ENCODE assay signal across 1 cellular context in the genomic region with DNA sequence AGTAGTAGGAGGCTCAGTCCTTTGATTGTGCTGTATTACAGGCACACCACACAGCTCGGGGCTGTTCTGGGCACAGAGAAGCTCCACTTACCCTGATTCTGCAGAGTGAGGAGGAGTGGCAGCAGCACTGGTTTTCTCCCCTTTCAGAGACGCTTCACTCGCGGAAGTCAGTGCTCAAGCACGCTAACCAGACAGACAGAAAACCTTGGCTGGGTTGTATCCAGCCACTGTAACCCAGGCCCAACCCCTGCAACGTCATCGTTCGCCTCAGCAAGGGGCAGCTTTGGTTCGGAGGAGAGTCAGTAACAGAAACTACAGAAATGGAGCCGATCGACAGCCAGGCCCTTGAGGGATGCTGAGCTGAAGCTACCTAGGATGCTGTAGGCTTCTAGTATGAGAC.
TF ChIP-seq lines count a peak whose summit lies in the region.

No MANE protein-coding gene starts in this region.

TF ChIP-seq in H1, 55 proteins besides CTCF, POLR2A, EP300 and RAD21:
- no peak for TF ChIP-seq SRF (IDR thresholded peaks at IDR 0.05; ENCODE audit: low read depth, low read length)
- no peak for TF ChIP-seq POU5F1 (IDR thresholded peaks at IDR 0.05; ENCODE audit: low read depth, low read length)
- no peak for TF ChIP-seq SUZ12 (IDR thresholded peaks at IDR 0.05; ENCODE audit: low read length)
- TF ChIP-seq CHD1 (IDR thresholded peaks at IDR 0.05; ENCODE audit: low read depth, low read length): no peak
TF ChIP-seq in H1: peak in this region for 0.
